Comparison of ENCODE assay signal across 15 cellular contexts in genomic region chr11:31687861-31688260, GRCh38.
"Had no signal": no experiment of that assay in that cellular context is flagged by ENCODE, and none has a peak within 500 bp of the region (broad histone marks: within the 10 kb centered on the region; RNA-seq: fewer than 3 reads in every experiment).

No MANE protein-coding gene starts in this region.

- DNase-seq: Kasumi-1, MM.1S, NCI-H1092 treated with DMSO at 0.1 percent for 48 hours, NCI-H1436, NCI-H1930, NCI-H2081 treated with DMSO at 0.1 percent for 48 hours, NCI-H2227 treated with DMSO at 0.1 percent for 48 hours, NCI-H510A, NCI-H524 treated with DMSO at 0.1 percent for 48 hours, NCI-H69, NCI-H774, Right ventricle myocardium superior, RPMI8226, SIG-M5 had no signal

- ATAC-seq: K562 had no signal
